10 cellular contexts compared by ENCODE assay signal in the genomic region with DNA sequence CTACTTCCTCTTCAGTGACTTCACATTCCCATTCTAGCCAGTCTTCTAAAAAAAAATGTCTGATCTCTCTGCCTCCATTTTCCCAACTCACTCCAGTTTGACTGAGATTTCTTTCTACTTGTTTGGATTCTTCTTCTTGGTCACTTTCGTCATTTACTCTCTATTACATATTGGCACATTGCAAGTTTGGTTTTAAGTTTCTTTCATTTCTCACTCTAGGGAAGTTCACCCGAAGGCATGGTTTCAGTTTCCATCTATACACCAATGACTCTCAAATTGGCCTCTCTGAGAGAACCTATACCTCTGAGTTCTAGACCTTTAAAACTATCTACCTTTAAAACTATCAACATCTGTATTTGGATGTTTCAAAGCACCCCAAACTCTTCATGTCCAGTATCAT. TPM values are rescaled to one million over a fixed set of nuclear protein-coding genes. Genes with fewer than 3 reads are reported as not detected.
DNase-seq lines count a peak whose midpoint lies in the region; ATAC-seq, FAIRE-seq and TF ChIP-seq lines count a peak whose summit lies in the region.
"Had no signal": no experiment of that assay in that cellular context is flagged by ENCODE, and none has a peak within 500 bp of the region (broad histone marks: within the 10 kb centered on the region; RNA-seq: fewer than 3 reads in every experiment).

No MANE protein-coding gene starts in this region.

- no peaks in the 10 kb centered on the region for H3K9me3 ChIP-seq in OCI-LY7 (ENCODE audit: low read length)
- H3K9me3 ChIP-seq: BLaER1 had no signal

- no peak overlapping the region for H3K27ac ChIP-seq in OCI-LY7 (ENCODE audit: low read depth, low read length, poor library complexity, severe bottlenecking)
- H3K27ac ChIP-seq: BLaER1, brain microvascular endothelial cell had no signal

- no TSS peak for BruUV-seq in OCI-LY7 (replicated peaks; lab: Mats Ljungman, UMichigan)

- no peak overlapping the region for H3K27ac Mint-ChIP-seq in activated naive CD4-positive, alpha-beta T cell treated with anti-CD3 and anti-CD28 coated beads, Interleukin-2, amount 50 U/mL, for 72 hours

- no peak for FAIRE-seq in RCC 7860 (lab: Jason Lieb, UNC)

- no peaks in the 10 kb centered on the region for H4K20me1 ChIP-seq in OCI-LY7 (ENCODE audit: insufficient read depth, low read length)
- H4K20me1 ChIP-seq: BLaER1 had no signal

- intact Hi-C loops in OCI-LY7 (cut with micrococcal nuclease; ENCODE audit: unreplicated experiment) = loop anchor here (5.0 kb wide), 1 partner anchor 830 kb away; no protein-coding TSS in a partner anchor

- H3K4me2 ChIP-seq in OCI-LY7 (ENCODE audit: low read length) = peak overlapping the region; percentile 51
- H3K4me2 ChIP-seq: BLaER1 had no signal

- peak; percentile 85 to 92 for ATAC-seq in activated naive CD4-positive, alpha-beta T cell treated with anti-CD3 and anti-CD28 coated beads, Interleukin-2, amount 50 U/mL, for 72 hours
- peak; percentile 99 for ATAC-seq in HG02973 (IDR thresholded peaks at IDR 0.05; ENCODE audit: unreplicated experiment)

- no peak for DNase-seq in activated naive CD4-positive, alpha-beta T cell treated with anti-CD3 and anti-CD28 coated beads, Interleukin-2, amount 50 U/mL, for 72 hours (ENCODE audit: low spot score in 2 of 2)
- DNase-seq in activated naive CD4-positive, alpha-beta T cell (lab: John Stamatoyannopoulos, UW) = no peak
- DNase-seq in OCI-LY7 (ENCODE audit: low spot score) = no peak
- DNase-seq in stromal cell of bone marrow (ENCODE audit: low read depth) = peak; percentile 40
- no peak for DNase-seq in ecto neural progenitor cell (ENCODE audit: low spot score)
- no peak for DNase-seq in RCC 7860 (ENCODE audit: low spot score)
- DNase-seq in retina = no peak

- POLR2A ChIA-PET in OCI-LY7 (lab: Charles Lee) = interaction anchor here (0.8 kb wide), 1 partner anchor 21 kb away, joined by 3 read pairs; no protein-coding TSS in a partner anchor

- peaks cover 0 to 5% of the 10 kb centered on the region in 2 donors for H3K36me3 Mint-ChIP-seq in activated naive CD4-positive, alpha-beta T cell treated with anti-CD3 and anti-CD28 coated beads, Interleukin-2, amount 50 U/mL, for 72 hours

- H2AFZ ChIP-seq in OCI-LY7 (ENCODE audit: low read length) = peak overlapping the region; percentile 41; the same call in 1 of the 2 replicates

- no peaks in the 10 kb centered on the region for H3K9me2 ChIP-seq in OCI-LY7 (ENCODE audit: insufficient read depth, low read length)

- H3K9me3 Mint-ChIP-seq in activated naive CD4-positive, alpha-beta T cell treated with anti-CD3 and anti-CD28 coated beads, Interleukin-2, amount 50 U/mL, for 72 hours = no peaks in the 10 kb centered on the region

- H3K79me2 ChIP-seq in OCI-LY7 (ENCODE audit: insufficient read depth, low read depth, low read length) = no peaks in the 10 kb centered on the region

- no peaks in the 10 kb centered on the region for H3K36me3 ChIP-seq in OCI-LY7 (ENCODE audit: insufficient read depth, low read length)
- H3K36me3 ChIP-seq: BLaER1, brain microvascular endothelial cell had no signal

- no peak for TF ChIP-seq CTCF in OCI-LY7 (conservative IDR thresholded peaks at IDR 0.05; ENCODE audit: low read length)

- no peaks in the 10 kb centered on the region for H3K4me1 ChIP-seq in OCI-LY7 (ENCODE audit: insufficient read depth, low read length, poor library complexity, severe bottlenecking)
- H3K4me1 ChIP-seq: BLaER1 had no signal

- H3K4me3 ChIP-seq in OCI-LY7 (ENCODE audit: low read depth, low read length, poor library complexity, severe bottlenecking) = peak overlapping the region; percentile 30
- H3K4me3 ChIP-seq: BLaER1 had no signal

- CTCF ChIA-PET in OCI-LY7 (lab: Charles Lee; ENCODE audit: unreplicated experiment) = no interaction called here

RNA-seq across cellular contexts. Expression of a gene that starts 51.3 kb away (rescaled TPM):
- total RNA-seq in activated naive CD4-positive, alpha-beta T cell treated with anti-CD3 and anti-CD28 coated beads, Interleukin-2, amount 50 U/mL, for 72 hours = 10 to 100 TPM; 15.4 to 30.3 TPM
- total RNA-seq in OCI-LY7 (2014; rRNA removed; shearing (Covaris generic)) = 0.13 TPM in 1 of 2 replicates, not detected in the other
- total RNA-seq in OCI-LY7 (2022) = 0.08 TPM in 1 of 2 replicates, not detected in the other

Comparison
In these comparisons a context has a peak if more than half of its experiments do, and no peak if none do; other contexts are left out.
1. RNA of a gene that starts 51.3 kb away (total RNA-seq): 15.4 to 30.3 TPM in activated naive CD4-positive, alpha-beta T cell treated with anti-CD3 and anti-CD28 coated beads, Interleukin-2, amount 50 U/mL, for 72 hours; 0.08 to 0.13 TPM in OCI-LY7; every median in the first group is over 10 times any median in the second.